15 cellular contexts compared by ENCODE assay signal in the genomic region with DNA sequence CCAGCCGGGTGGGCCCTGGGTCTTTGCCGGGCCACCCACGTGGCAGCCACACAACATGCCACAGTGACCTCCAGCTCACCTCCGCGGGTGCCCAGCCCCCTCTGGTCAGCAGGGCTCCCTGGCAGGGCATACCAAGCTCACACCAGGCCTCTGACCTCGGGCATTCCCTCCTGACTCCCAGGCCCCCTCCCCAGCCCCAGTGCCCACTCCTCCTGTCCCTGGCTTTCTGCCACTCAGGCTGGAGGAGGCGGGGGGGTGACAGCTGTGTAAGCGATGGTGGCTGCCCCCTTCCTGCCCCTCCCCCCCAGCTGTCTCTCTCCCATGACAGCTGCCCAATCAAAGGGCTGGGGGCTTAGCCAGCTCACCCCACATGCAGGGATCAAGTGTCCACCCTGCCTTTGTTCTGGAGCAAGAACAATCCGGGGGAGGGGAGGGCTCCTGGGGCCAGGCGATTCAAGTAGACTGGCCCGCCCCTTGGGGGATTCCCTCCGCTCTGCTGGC. TPM values are rescaled to one million over a fixed set of nuclear protein-coding genes. Genes with fewer than 3 reads are reported as not detected.
A peak's percentile ranks its signal among the peaks of the same experiment; 100 is the strongest.
DNase-seq lines count a peak whose midpoint lies in the region; ATAC-seq and TF ChIP-seq lines count a peak whose summit lies in the region.
"Had no signal": no experiment of that assay in that cellular context is flagged by ENCODE, and none has a peak within 500 bp of the region (broad histone marks: within the 10 kb centered on the region; RNA-seq: fewer than 3 reads in every experiment).

No MANE protein-coding gene starts in this region.

- H3K27me3 ChIP-seq in heart left ventricle, result no peaks in the 10 kb centered on the region
- H3K27me3 ChIP-seq: pancreas had no signal

- no peaks in the 10 kb centered on the region for H3K9me3 Mint-ChIP-seq in type B pancreatic cell
- H3K9me3 Mint-ChIP-seq: activated T-cell treated with anti-CD3 and anti-CD28 coated beads, Interleukin-2, amount 50 U/mL, for 24 hours; stimulated activated effector memory CD8-positive, alpha-beta T cell treated with anti-CD3 and anti-CD28 coated beads, Interleukin-12 subunit alpha, Interleukin-12 subunit beta, amount 100 ng/mL, for 72 hours had no signal

- H3K4me3 Mint-ChIP-seq in type B pancreatic cell, result peak overlapping the region; percentile 85
- H3K4me3 Mint-ChIP-seq: activated T-cell treated with anti-CD3 and anti-CD28 coated beads, Interleukin-2, amount 50 U/mL, for 24 hours; stimulated activated effector memory CD8-positive, alpha-beta T cell treated with anti-CD3 and anti-CD28 coated beads, Interleukin-12 subunit alpha, Interleukin-12 subunit beta, amount 100 ng/mL, for 72 hours had no signal

- no peak for ATAC-seq in heart left ventricle
- ATAC-seq in Right ventricle myocardium superior (ENCODE audit: poor library complexity), result no peak
- ATAC-seq: pancreas; stimulated activated effector memory CD8-positive, alpha-beta T cell treated with anti-CD3 and anti-CD28 coated beads, Interleukin-12 subunit alpha, Interleukin-12 subunit beta, amount 100 ng/mL, for 72 hours had no signal

- H3K4me1 Mint-ChIP-seq in type B pancreatic cell (ENCODE audit: unreplicated experiment), result peaks cover 33% of the 10 kb centered on the region

- intact Hi-C loops in heart left ventricle (cut with DNase I), result loop anchor here in 1 of 10 donors (10.0 kb wide), 1 partner anchor 1609 kb away; a partner anchor contains a TSS
- intact Hi-C loops in Right ventricle myocardium superior (cut with DNase I), result no loop called here

- TF ChIP-seq CTCF in heart left ventricle (IDR thresholded peaks at IDR 0.05) (no peak), type B pancreatic cell (conservative IDR thresholded peaks at IDR 0.05) (no peak)

- CTCF ChIA-PET in HEK293T (lab: Yijun Ruan, JAX), result no interaction called here

- H3K4me3 ChIP-seq in heart left ventricle, result no peak overlapping the region
- H3K4me3 ChIP-seq: pancreas had no signal

- DNase-seq in heart left ventricle (peak in 1 of 5 donors; percentile 49), Right ventricle myocardium superior (no peak), myocyte (ENCODE audit: low read depth) (peak; percentile 97), type B pancreatic cell (ENCODE audit: extremely low spot score, unreplicated experiment) (no peak), cerebellar nuclear complex (lab: John Stamatoyannopoulos, UW) (no peak), T-helper 2 cell (no peak), HEK293T (ENCODE audit: extremely low spot score) (no peak)
- DNase-seq: activated CD4-positive, alpha-beta T cell treated with anti-CD3 and anti-CD28 coated beads for 1 hour; activated T-cell treated with anti-CD3 and anti-CD28 coated beads, Interleukin-2, amount 50 U/mL, for 24 hours; amniotic stem cell; DMS79 treated with DMSO at 0.1 percent for 48 hours had no signal

- H3K27ac Mint-ChIP-seq in type B pancreatic cell, result no peak overlapping the region
- H3K27ac Mint-ChIP-seq: activated T-cell treated with anti-CD3 and anti-CD28 coated beads, Interleukin-2, amount 50 U/mL, for 24 hours had no signal

- H3K9me3 ChIP-seq in heart left ventricle, result no peaks in the 10 kb centered on the region
- H3K9me3 ChIP-seq: pancreas had no signal

- POLR2A ChIA-PET in HEK293T (lab: Yijun Ruan, JAX), result interaction anchor here (0.8 to 4.9 kb wide), 5 partner anchors 10 to 32 kb away, joined by 3 to 23 read pairs (median 3); a partner anchor contains a TSS

- no peaks in the 10 kb centered on the region for H3K27me3 Mint-ChIP-seq in type B pancreatic cell
- H3K27me3 Mint-ChIP-seq: activated T-cell treated with anti-CD3 and anti-CD28 coated beads, Interleukin-2, amount 50 U/mL, for 24 hours had no signal

- peaks cover 3 to 74% (median 49%) of the 10 kb centered on the region in 12 donors for H3K4me1 ChIP-seq in heart left ventricle

- no peak for TF ChIP-seq POLR2A in heart left ventricle (IDR thresholded peaks at IDR 0.05)

- peaks cover 0 to 19% (median 10%) of the 10 kb centered on the region in 9 donors for H3K36me3 ChIP-seq in heart left ventricle
- H3K36me3 ChIP-seq: pancreas had no signal

- peaks cover 4% of the 10 kb centered on the region for H3K36me3 Mint-ChIP-seq in type B pancreatic cell
- H3K36me3 Mint-ChIP-seq: stimulated activated effector memory CD8-positive, alpha-beta T cell treated with anti-CD3 and anti-CD28 coated beads, Interleukin-12 subunit alpha, Interleukin-12 subunit beta, amount 100 ng/mL, for 72 hours had no signal

- WGBS in heart left ventricle, 4 donors, result 48 to 66% (median 60%) methylated on average over 12 of the region's 12 CpGs

- H3K27ac ChIP-seq in heart left ventricle (peak overlapping the region in 11 of 12 donors; percentile 12 to 80 (median 53)), cingulate gyrus (ENCODE audit: low read depth, low read length) (peak overlapping the region; percentile 98)
- H3K27ac ChIP-seq: pancreas had no signal

TF ChIP-seq in HEK293T, 16 proteins besides CTCF, POLR2A, EP300 and RAD21:
- TF ChIP-seq FOXK2 (IDR thresholded peaks at IDR 0.05) (no peak), ZNF384 (IDR thresholded peaks at IDR 0.05) (no peak), SP1 (IDR thresholded peaks at IDR 0.05) (no peak), LEF1 (IDR thresholded peaks at IDR 0.05; ENCODE audit: borderline replicate concordance) (no peak), TARDBP (IDR thresholded peaks at IDR 0.05) (no peak), SUZ12 (IDR thresholded peaks at IDR 0.05) (no peak), CTBP1 (IDR thresholded peaks at IDR 0.05; ENCODE audit: borderline replicate concordance) (no peak), BHLHE40 (IDR thresholded peaks at IDR 0.05; ENCODE audit: borderline replicate concordance) (no peak), ELF4 (IDR thresholded peaks at IDR 0.05) (no peak), FOXA1 (IDR thresholded peaks at IDR 0.05) (no peak), HDGF (IDR thresholded peaks at IDR 0.05; ENCODE audit: borderline replicate concordance) (no peak), NFRKB (IDR thresholded peaks at IDR 0.05) (no peak), L3MBTL2 (conservative IDR thresholded peaks at IDR 0.05) (no peak), FOXM1 (IDR thresholded peaks at IDR 0.05; ENCODE audit: borderline replicate concordance) (no peak), ARNT (IDR thresholded peaks at IDR 0.05) (no peak)
- TF ChIP-seq, protein P1, sequence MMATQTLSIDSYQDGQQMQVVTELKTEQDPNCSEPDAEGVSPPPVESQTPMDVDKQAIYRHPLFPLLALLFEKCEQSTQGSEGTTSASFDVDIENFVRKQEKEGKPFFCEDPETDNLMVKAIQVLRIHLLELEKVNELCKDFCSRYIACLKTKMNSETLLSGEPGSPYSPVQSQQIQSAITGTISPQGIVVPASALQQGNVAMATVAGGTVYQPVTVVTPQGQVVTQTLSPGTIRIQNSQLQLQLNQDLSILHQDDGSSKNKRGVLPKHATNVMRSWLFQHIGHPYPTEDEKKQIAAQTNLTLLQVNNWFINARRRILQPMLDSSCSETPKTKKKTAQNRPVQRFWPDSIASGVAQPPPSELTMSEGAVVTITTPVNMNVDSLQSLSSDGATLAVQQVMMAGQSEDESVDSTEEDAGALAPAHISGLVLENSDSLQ (IDR thresholded peaks at IDR 0.05), result no peak
TF ChIP-seq in HEK293T: peak in this region for 0.

RNA-seq across cellular contexts. Expression of a gene that starts 3.3 kb away (rescaled TPM):
- total RNA-seq in heart left ventricle (100 to 1,000 TPM in 2 of 9 donors, 10 to 100 TPM in 7; 55.4 to 149 (median 63.9) TPM), Right ventricle myocardium superior (64.1 TPM), myocyte (159 and 351 TPM in 2 replicates), type B pancreatic cell (ENCODE audit: low replicate concordance) (74.8 and 91.9 TPM in 2 replicates)
- polyA plus RNA-seq in heart left ventricle, result 100 to 1,000 TPM in 1 of 2 donors, 10 to 100 TPM in 1; 64.8 to 101 TPM
- 126 TPM for polyA plus RNA-seq in myocyte (2012)

RNA-seq across cellular contexts. Expression of a gene that starts 8.8 kb away (rescaled TPM):
- total RNA-seq in heart left ventricle (under 1 TPM in 5 of 9 donors, not detected in 4; 0.13 to 0.27 (median 0.21) TPM), Right ventricle myocardium superior (not detected), myocyte (not detected in 2 replicates), type B pancreatic cell (ENCODE audit: low replicate concordance) (0.17 TPM in 1 of 2 replicates, not detected in the other)
- polyA plus RNA-seq in heart left ventricle, result under 1 TPM; 0.06 to 0.11 TPM
- polyA plus RNA-seq in myocyte (2012), result 0.49 TPM
- total RNA-seq: H4 had no signal

RNA-seq across cellular contexts. Expression of a gene that starts 9.8 kb away (rescaled TPM):
- 10 to 100 TPM in 7 of 9 donors, 1 to 10 TPM in 2; 8.7 to 22.2 (median 12.3) TPM for total RNA-seq in heart left ventricle
- 10 to 100 TPM; 11.5 to 19.8 TPM for polyA plus RNA-seq in heart left ventricle
- 12.6 TPM for total RNA-seq in Right ventricle myocardium superior
- total RNA-seq in myocyte, result 31.6 and 32.5 TPM in 2 replicates
- polyA plus RNA-seq in myocyte (2012), result 55.8 TPM
- 22.1 and 27.2 TPM in 2 replicates for total RNA-seq in type B pancreatic cell (ENCODE audit: low replicate concordance)

RNA-seq across cellular contexts. Expression of a gene that starts 10.9 kb away (rescaled TPM):
- total RNA-seq in heart left ventricle, result 10 to 100 TPM; 17.7 to 51.4 (median 22.1) TPM
- polyA plus RNA-seq in heart left ventricle, result 10 to 100 TPM; 21.7 to 70.3 TPM
- 27.5 TPM for total RNA-seq in Right ventricle myocardium superior
- 20.6 and 38.8 TPM in 2 replicates for total RNA-seq in myocyte
- polyA plus RNA-seq in myocyte (2012), result 18.7 TPM
- total RNA-seq in type B pancreatic cell (ENCODE audit: low replicate concordance), result 12.2 and 16.6 TPM in 2 replicates

RNA-seq across cellular contexts. Expression of a gene that starts 19.3 kb away (rescaled TPM):
- total RNA-seq in heart left ventricle (10 to 100 TPM; 14.8 to 45.3 (median 27.7) TPM), Right ventricle myocardium superior (23.2 TPM), myocyte (44.5 and 52.9 TPM in 2 replicates), type B pancreatic cell (ENCODE audit: low replicate concordance) (54.2 and 55.9 TPM in 2 replicates)
- 10 to 100 TPM; 18.3 to 21.2 TPM for polyA plus RNA-seq in heart left ventricle
- 54.4 TPM for polyA plus RNA-seq in myocyte (2012)
